24 cellular contexts compared by ENCODE assay signal in genomic region chr2:110726285-110726684, GRCh38. TPM values are rescaled to one million over a fixed set of nuclear protein-coding genes. Genes with fewer than 3 reads are reported as not detected.
DNase-seq lines count a peak whose midpoint lies in the region; ATAC-seq and TF ChIP-seq lines count a peak whose summit lies in the region.
"Had no signal": no experiment of that assay in that cellular context is flagged by ENCODE, and none has a peak within 500 bp of the region (broad histone marks: within the 10 kb centered on the region; RNA-seq: fewer than 3 reads in every experiment).

No MANE protein-coding gene starts in this region.

- TF ChIP-seq POLR2A in esophagus muscularis mucosa (IDR thresholded peaks at IDR 0.05; ENCODE audit: low read depth) (no peak), testis (IDR thresholded peaks at IDR 0.05) (no peak)

- peaks cover 8% of the 10 kb centered on the region for H3K9me3 Mint-ChIP-seq in GM23338
- H3K9me3 Mint-ChIP-seq: CD4-positive, alpha-beta memory T cell; CD4-positive, CD25-positive, alpha-beta regulatory T cell had no signal

- H3K79me2 ChIP-seq in GM23338 (replicated peaks; ENCODE audit: insufficient read depth), result no peaks in the 10 kb centered on the region

- peak overlapping the region; percentile 41 for H3K4me2 ChIP-seq in BLaER1
- peak overlapping the region in 6 of 11 experiments; percentile 11 to 49 (median 16); a peak in 6 of 22 replicates for H3K4me2 ChIP-seq in BLaER1 treated with 17β-estradiol and CSF1 and Interleukin-3, amounts not matched to agents 10 nM and 100 nM
- H3K4me2 ChIP-seq in GM23338, result no peak overlapping the region

- H3K4me1 Mint-ChIP-seq in GM23338, result peaks cover 30% of the 10 kb centered on the region
- H3K4me1 Mint-ChIP-seq: CD14-positive monocyte; CD8-positive, alpha-beta memory T cell had no signal

- ATAC-seq in GM23338 (no peak), GM18907 (IDR thresholded peaks at IDR 0.05; ENCODE audit: unreplicated experiment) (no peak)

- DNase-seq in GM23338 (ENCODE audit: low spot score) (no peak), esophagus muscularis mucosa (ENCODE audit: extremely low spot score) (peak; percentile 81), SHP77 treated with DMSO at 0.1 percent for 48 hours (lab: John Stamatoyannopoulos, UW) (no peak), testis (no peak), NCI-H2029 treated with DMSO at 0.1 percent for 48 hours (lab: John Stamatoyannopoulos, UW) (no peak)
- DNase-seq: 8988T; ACHN; BE2C; C1 segment of cervical spinal cord; CD4-positive, alpha-beta memory T cell; CD4-positive, CD25-positive, alpha-beta regulatory T cell; CD8-positive, alpha-beta memory T cell; COR-L47; DMS 273 treated with DMSO at 0.1 percent for 48 hours; DMS153; DMS53; DMS79; GF-D8 had no signal

- TF ChIP-seq EP300 in esophagus muscularis mucosa (IDR thresholded peaks at IDR 0.05), result no peak

- H3K9ac ChIP-seq in BLaER1, result no peak overlapping the region
- no peak overlapping the region for H3K9ac ChIP-seq in BLaER1 treated with 17β-estradiol and CSF1 and Interleukin-3, amounts not matched to agents 10 nM and 100 nM

- H3K4me3 ChIP-seq in BLaER1 (no peak overlapping the region), GM23338 (no peak overlapping the region), esophagus muscularis mucosa (no peak overlapping the region), testis (no peak overlapping the region)
- no peak overlapping the region for H3K4me3 ChIP-seq in BLaER1 treated with 17β-estradiol and CSF1 and Interleukin-3, amounts not matched to agents 10 nM and 100 nM

- WGBS in esophagus muscularis mucosa, result 86% methylated on average over 2 of the region's 2 CpGs
- 84 to 100% methylated on average over 2 of the region's 2 CpGs for WGBS in testis, 2 donors

- intact Hi-C loops in esophagus muscularis mucosa (cut with DNase I), result no loop called here
- intact Hi-C loops in testis (cut with DNase I; ENCODE audit: low total_unique reads), result no loop called here

- H3K27ac Mint-ChIP-seq in GM23338, result no peak overlapping the region
- H3K27ac Mint-ChIP-seq: CD4-positive, alpha-beta memory T cell; CD4-positive, CD25-positive, alpha-beta regulatory T cell; CD8-positive, alpha-beta memory T cell had no signal

- H3K9me3 ChIP-seq in BLaER1, result no peaks in the 10 kb centered on the region
- peaks cover 0 to 7% (median 0%) of the 10 kb centered on the region in 11 experiments; a peak in 6 of 22 replicates for H3K9me3 ChIP-seq in BLaER1 treated with 17β-estradiol and CSF1 and Interleukin-3, amounts not matched to agents 10 nM and 100 nM (replicated peaks in 1 of 11)
- H3K9me3 ChIP-seq in esophagus muscularis mucosa, result no peaks in the 10 kb centered on the region
- no peaks in the 10 kb centered on the region for H3K9me3 ChIP-seq in testis
- H3K9me3 ChIP-seq: BE2C had no signal

- peaks cover 12% of the 10 kb centered on the region for H3K27me3 Mint-ChIP-seq in GM23338 (ENCODE audit: insufficient read depth, low read depth, poor library complexity)

- H3F3A ChIP-seq in GM23338 (replicated peaks; ENCODE audit: low read depth), result no peaks in the 10 kb centered on the region; the same call in 1 of the 2 replicates

- peaks cover 8% of the 10 kb centered on the region; the same call in 1 of the 2 replicates for H3K9me2 ChIP-seq in GM23338 (ENCODE audit: insufficient read depth)

- peaks cover 2% of the 10 kb centered on the region for H3K36me3 Mint-ChIP-seq in GM23338 (ENCODE audit: low read depth)
- H3K36me3 Mint-ChIP-seq: CD14-positive monocyte; CD4-positive, alpha-beta memory T cell; CD4-positive, CD25-positive, alpha-beta regulatory T cell; CD8-positive, alpha-beta memory T cell had no signal

- H3K27me3 ChIP-seq in BLaER1 (peaks cover 8% of the 10 kb centered on the region), GM23338 (ENCODE audit: insufficient read depth) (peaks cover under 1% of the 10 kb centered on the region; the same call in 1 of the 2 replicates), esophagus muscularis mucosa (peaks cover 0 to 10% (median 1%) of the 10 kb centered on the region in 4 donors), testis (no peaks in the 10 kb centered on the region)
- peaks cover 4 to 18% (median 10%) of the 10 kb centered on the region in 11 experiments for H3K27me3 ChIP-seq in BLaER1 treated with 17β-estradiol and CSF1 and Interleukin-3, amounts not matched to agents 10 nM and 100 nM
- H3K27me3 ChIP-seq: BE2C had no signal

- H4K20me1 ChIP-seq in BLaER1 (no peaks in the 10 kb centered on the region), GM23338 (replicated peaks; ENCODE audit: insufficient read depth) (no peaks in the 10 kb centered on the region)
- no peaks in the 10 kb centered on the region for H4K20me1 ChIP-seq in BLaER1 treated with 17β-estradiol and CSF1 and Interleukin-3, amounts not matched to agents 10 nM and 100 nM

- no peak overlapping the region for H3K4me3 Mint-ChIP-seq in GM23338
- H3K4me3 Mint-ChIP-seq: CD14-positive monocyte; CD4-positive, alpha-beta memory T cell; CD4-positive, CD25-positive, alpha-beta regulatory T cell; CD8-positive, alpha-beta memory T cell had no signal

- H3K27ac ChIP-seq in BLaER1, result no peak overlapping the region
- H3K27ac ChIP-seq in BLaER1 treated with 17β-estradiol and CSF1 and Interleukin-3, amounts not matched to agents 10 nM and 100 nM, result no peak overlapping the region
- H3K27ac ChIP-seq in GM23338 (ENCODE audit: low read depth), result no peak overlapping the region
- H3K27ac ChIP-seq in esophagus muscularis mucosa (replicated peaks in 1 of 4), result no peak overlapping the region
- no peak overlapping the region for H3K27ac ChIP-seq in testis

- peak overlapping the region; percentile 18; the same call in 1 of the 2 replicates for H2AFZ ChIP-seq in GM23338

- no peaks in the 10 kb centered on the region for H3K36me3 ChIP-seq in BLaER1
- H3K36me3 ChIP-seq in BLaER1 treated with 17β-estradiol and CSF1 and Interleukin-3, amounts not matched to agents 10 nM and 100 nM, result no peaks in the 10 kb centered on the region
- no peaks in the 10 kb centered on the region; the same call in 1 of the 2 replicates for H3K36me3 ChIP-seq in GM23338 (ENCODE audit: insufficient read depth)
- H3K36me3 ChIP-seq in esophagus muscularis mucosa, result no peaks in the 10 kb centered on the region
- H3K36me3 ChIP-seq in testis (ENCODE audit: low read depth, missing control alignments), result no peaks in the 10 kb centered on the region
- H3K36me3 ChIP-seq: BE2C had no signal

- H3K4me1 ChIP-seq in BLaER1 (peaks cover 30% of the 10 kb centered on the region), GM23338 (ENCODE audit: insufficient read depth) (peaks cover 21% of the 10 kb centered on the region), esophagus muscularis mucosa (no peaks in the 10 kb centered on the region), testis (no peaks in the 10 kb centered on the region)
- peaks cover 0 to 34% (median 12%) of the 10 kb centered on the region in 10 experiments; a peak in 14 of 20 replicates for H3K4me1 ChIP-seq in BLaER1 treated with 17β-estradiol and CSF1 and Interleukin-3, amounts not matched to agents 10 nM and 100 nM
- H3K4me1 ChIP-seq: BE2C had no signal

- TF ChIP-seq CTCF in GM23338 (conservative IDR thresholded peaks at IDR 0.05; ENCODE audit: low read depth in 2 of 2) (no peak), esophagus muscularis mucosa (IDR thresholded peaks at IDR 0.05) (no peak), testis (IDR thresholded peaks at IDR 0.05) (no peak)

TF ChIP-seq in GM23338, 12 proteins besides CTCF, POLR2A, EP300 and RAD21 (continues in another document):
- TF ChIP-seq NANOG (IDR thresholded peaks at IDR 0.05; ENCODE audit: borderline replicate concordance) (no peak), CREB1 (CRISPR knock-in tag; IDR thresholded peaks at IDR 0.05; ENCODE audit: low read depth) (no peak), JUNB (IDR thresholded peaks at IDR 0.05; ENCODE audit: unreplicated experiment) (no peak), STAT1 (IDR thresholded peaks at IDR 0.05; ENCODE audit: unreplicated experiment) (no peak), EZH2phosphoT487 (IDR thresholded peaks at IDR 0.05; ENCODE audit: unreplicated experiment) (no peak), POLR2AphosphoS5 (IDR thresholded peaks at IDR 0.05; ENCODE audit: low read depth) (no peak), EZH2 (IDR thresholded peaks at IDR 0.05; ENCODE audit: low read depth, unreplicated experiment) (no peak), ZNF331 (CRISPR knock-in tag; IDR thresholded peaks at IDR 0.05; ENCODE audit: low read depth) (no peak)

RNA-seq across cellular contexts. Expression of gene ACOXL, which starts 6.1 kb away (rescaled TPM):
- total RNA-seq in GM23338 (2014; rRNA removed; shearing (Covaris generic)), result 14.7 and 15.7 TPM in 2 replicates
- polyA plus RNA-seq in GM23338 (2016; fragmentation: Nextera tagmentation; extraction: Ambion mirVana), result 8.2 and 9.0 TPM in 2 replicates
- total RNA-seq in esophagus muscularis mucosa, result not detected
- 1 to 10 TPM; 5.3 to 7.9 TPM for total RNA-seq in testis
- polyA plus RNA-seq in testis (ENCODE audit: insufficient read depth, low read depth, low replicate concordance), result 4.9 TPM
- total RNA-seq: A673; CD4-positive, alpha-beta memory T cell; CD4-positive, CD25-positive, alpha-beta regulatory T cell had no signal
- polyA plus RNA-seq: AG04450; CD4-positive, alpha-beta memory T cell; CD8-positive, alpha-beta memory T cell had no signal

RNA-seq across cellular contexts. Expression of gene BUB1, which starts 48.4 kb away (rescaled TPM):
- 178 and 184 TPM in 2 replicates for total RNA-seq in GM23338 (2014; rRNA removed; shearing (Covaris generic))
- 50.8 and 59.4 TPM in 2 replicates for polyA plus RNA-seq in GM23338 (2016; fragmentation: Nextera tagmentation; extraction: Ambion mirVana)
- total RNA-seq in esophagus muscularis mucosa, result 1 to 10 TPM in 2 of 4 donors, under 1 TPM in 1, not detected in 1; 0.80 to 1.8 (median 1.1) TPM
- 10 to 100 TPM; 50.5 to 72.9 TPM for total RNA-seq in testis
- 70.0 TPM for polyA plus RNA-seq in testis (ENCODE audit: insufficient read depth, low read depth, low replicate concordance)

Comparison
In these comparisons a context has a peak if more than half of its experiments do, and no peak if none do; other contexts are left out.
1. RNA of gene ACOXL, which starts 6.1 kb away (total RNA-seq): 14.7 to 15.7 TPM in GM23338 and 5.3 to 7.9 TPM in testis; not detected in esophagus muscularis mucosa; every median in the first group is over 4 times any median in the second.
2. RNA of gene BUB1, which starts 48.4 kb away (total RNA-seq): 178 to 184 TPM in GM23338 and 50.5 to 72.9 TPM in testis; 0.80 to 1.8 TPM in esophagus muscularis mucosa; every median in the first group is over 10 times any median in the second.